In genomic region chr20:45404438-45404837, GRCh38 we compare ENCODE assay signal across 15 cellular contexts. TPM values are rescaled to one million over a fixed set of nuclear protein-coding genes. Genes with fewer than 3 reads are reported as not detected.
DNase-seq lines count a peak whose midpoint lies in the region; ATAC-seq and TF ChIP-seq lines count a peak whose summit lies in the region.
"Had no signal": no experiment of that assay in that cellular context is flagged by ENCODE, and none has a peak within 500 bp of the region (broad histone marks: within the 10 kb centered on the region; RNA-seq: fewer than 3 reads in every experiment).

No MANE protein-coding gene starts in this region.

- H3K36me3 Mint-ChIP-seq in stimulated activated naive CD8-positive, alpha-beta T cell treated with anti-CD3 and anti-CD28 coated beads, Interleukin-15, Interleukin-2, amounts not matched to agents 100 ng/mL and 50 ng/mL, for 24 hours (ENCODE audit: low read depth): peaks cover 30% of the 10 kb centered on the region
- H3K36me3 Mint-ChIP-seq in dendritic cell treated with granulocyte-macrophage colony-stimulating factor and Interleukin-4, amounts not matched to agents 40 ng/mL and 50 ng/mL, for 4 days (ENCODE audit: low read depth): peaks cover 55% of the 10 kb centered on the region
- peaks cover 10% of the 10 kb centered on the region for H3K36me3 Mint-ChIP-seq in type B pancreatic cell

- TF ChIP-seq CTCF in type B pancreatic cell (conservative IDR thresholded peaks at IDR 0.05): no peak

- intact Hi-C loops in dendritic cell treated with granulocyte-macrophage colony-stimulating factor and Interleukin-4, amounts not matched to agents 40 ng/mL and 50 ng/mL, for 4 days (cut with micrococcal nuclease): no loop called here

- H3K4me3 Mint-ChIP-seq in stimulated activated naive CD8-positive, alpha-beta T cell treated with anti-CD3 and anti-CD28 coated beads, Interleukin-15, Interleukin-2, amounts not matched to agents 100 ng/mL and 50 ng/mL, for 24 hours: peak overlapping the region; percentile 73
- H3K4me3 Mint-ChIP-seq in dendritic cell treated with granulocyte-macrophage colony-stimulating factor and Interleukin-4, amounts not matched to agents 40 ng/mL and 50 ng/mL, for 4 days: peak overlapping the region; percentile 94
- peak overlapping the region; percentile 83 for H3K4me3 Mint-ChIP-seq in type B pancreatic cell

- H3K9me3 Mint-ChIP-seq in stimulated activated naive CD8-positive, alpha-beta T cell treated with anti-CD3 and anti-CD28 coated beads, Interleukin-15, Interleukin-2, amounts not matched to agents 100 ng/mL and 50 ng/mL, for 24 hours: peaks cover 6% of the 10 kb centered on the region
- H3K9me3 Mint-ChIP-seq in dendritic cell treated with granulocyte-macrophage colony-stimulating factor and Interleukin-4, amounts not matched to agents 40 ng/mL and 50 ng/mL, for 4 days: peaks cover 30% of the 10 kb centered on the region
- peaks cover 5% of the 10 kb centered on the region for H3K9me3 Mint-ChIP-seq in type B pancreatic cell

- ATAC-seq in stimulated activated naive CD8-positive, alpha-beta T cell treated with anti-CD3 and anti-CD28 coated beads, Interleukin-15, Interleukin-2, amounts not matched to agents 100 U/mL and 50 U/mL, for 24 hours: no peak
- ATAC-seq in HG03280 (IDR thresholded peaks at IDR 0.05; ENCODE audit: unreplicated experiment): no peak
- ATAC-seq: left colon, Right ventricle myocardium inferior had no signal

- H3K27ac Mint-ChIP-seq in stimulated activated naive CD8-positive, alpha-beta T cell treated with anti-CD3 and anti-CD28 coated beads, Interleukin-15, Interleukin-2, amounts not matched to agents 100 ng/mL and 50 ng/mL, for 24 hours: peak overlapping the region; percentile 62
- peak overlapping the region; percentile 90 for H3K27ac Mint-ChIP-seq in dendritic cell treated with granulocyte-macrophage colony-stimulating factor and Interleukin-4, amounts not matched to agents 40 ng/mL and 50 ng/mL, for 4 days
- peak overlapping the region; percentile 37 for H3K27ac Mint-ChIP-seq in type B pancreatic cell

- H3K27me3 Mint-ChIP-seq in stimulated activated naive CD8-positive, alpha-beta T cell treated with anti-CD3 and anti-CD28 coated beads, Interleukin-15, Interleukin-2, amounts not matched to agents 100 ng/mL and 50 ng/mL, for 24 hours: peaks cover 4% of the 10 kb centered on the region
- peaks cover 10% of the 10 kb centered on the region for H3K27me3 Mint-ChIP-seq in dendritic cell treated with granulocyte-macrophage colony-stimulating factor and Interleukin-4, amounts not matched to agents 40 ng/mL and 50 ng/mL, for 4 days
- H3K27me3 Mint-ChIP-seq in type B pancreatic cell: peaks cover 40% of the 10 kb centered on the region

- DNase-seq in stimulated activated naive CD8-positive, alpha-beta T cell treated with anti-CD3 and anti-CD28 coated beads, Interleukin-15, Interleukin-2, amounts not matched to agents 100 U/mL and 50 U/mL, for 24 hours: no peak
- peak; percentile 7 for DNase-seq in NCI-H69 (lab: John Stamatoyannopoulos, UW)
- DNase-seq in type B pancreatic cell (ENCODE audit: extremely low spot score, unreplicated experiment): no peak
- DNase-seq in stimulated activated CD8-positive, alpha-beta memory T cell treated with anti-CD3 and anti-CD28 coated beads, Interleukin-4, amount 100 ng/mL, for 48 hours: no peak
- no peak for DNase-seq in stimulated activated CD4-positive, alpha-beta T cell treated with anti-CD3 and anti-CD28 coated beads, Interleukin-2, amount 100 ng/mL, for 48 hours
- DNase-seq: effector CD4-positive, alpha-beta T cell; H7; NCI-H2081 treated with DMSO at 0.1 percent for 48 hours; occipital lobe; stimulated activated naive CD4-positive, alpha-beta T cell had no signal

- peaks cover 37% of the 10 kb centered on the region for H3K4me1 Mint-ChIP-seq in stimulated activated naive CD8-positive, alpha-beta T cell treated with anti-CD3 and anti-CD28 coated beads, Interleukin-15, Interleukin-2, amounts not matched to agents 100 ng/mL and 50 ng/mL, for 24 hours (ENCODE audit: low read depth)
- H3K4me1 Mint-ChIP-seq in dendritic cell treated with granulocyte-macrophage colony-stimulating factor and Interleukin-4, amounts not matched to agents 40 ng/mL and 50 ng/mL, for 4 days (ENCODE audit: low read depth): peaks cover 40% of the 10 kb centered on the region
- peaks cover 13% of the 10 kb centered on the region for H3K4me1 Mint-ChIP-seq in type B pancreatic cell (ENCODE audit: unreplicated experiment)

RNA-seq across cellular contexts. Expression of gene DBNDD2, which starts 3.7 kb away (rescaled TPM):
- 12.8 and 25.5 TPM in 2 replicates for total RNA-seq in type B pancreatic cell (ENCODE audit: low replicate concordance)

RNA-seq across cellular contexts. Expression of gene PIGT, which starts 11.5 kb away (rescaled TPM):
- total RNA-seq in type B pancreatic cell (ENCODE audit: low replicate concordance): 70.1 and 80.6 TPM in 2 replicates

RNA-seq across cellular contexts. Expression of gene TP53TG5, which starts 26.3 kb away (rescaled TPM):
- total RNA-seq in type B pancreatic cell (ENCODE audit: low replicate concordance): 0.57 TPM in 1 of 2 replicates, not detected in the other
- total RNA-seq: H7, occipital lobe had no signal

RNA-seq across cellular contexts. Expression of gene SYS1, which starts 41.5 kb away (rescaled TPM):
- total RNA-seq in type B pancreatic cell (ENCODE audit: low replicate concordance): 29.2 and 47.4 TPM in 2 replicates

RNA-seq across cellular contexts. Expression of gene SDC4, which starts 56.2 kb away (rescaled TPM):
- 67.2 and 133 TPM in 2 replicates for total RNA-seq in type B pancreatic cell (ENCODE audit: low replicate concordance)

Comparison
In these comparisons a context has a peak if more than half of its experiments do, and no peak if none do; other contexts are left out.
1. H3K27ac Mint-ChIP-seq: peak in every context shown above with its lines; median percentile 90 in dendritic cell treated with granulocyte-macrophage colony-stimulating factor and Interleukin-4, amounts not matched to agents 40 ng/mL and 50 ng/mL, for 4 days; 62 in stimulated activated naive CD8-positive, alpha-beta T cell treated with anti-CD3 and anti-CD28 coated beads, Interleukin-15, Interleukin-2, amounts not matched to agents 100 ng/mL and 50 ng/mL, for 24 hours; 37 in type B pancreatic cell.